16 cellular contexts compared by ENCODE assay signal in the genomic region with DNA sequence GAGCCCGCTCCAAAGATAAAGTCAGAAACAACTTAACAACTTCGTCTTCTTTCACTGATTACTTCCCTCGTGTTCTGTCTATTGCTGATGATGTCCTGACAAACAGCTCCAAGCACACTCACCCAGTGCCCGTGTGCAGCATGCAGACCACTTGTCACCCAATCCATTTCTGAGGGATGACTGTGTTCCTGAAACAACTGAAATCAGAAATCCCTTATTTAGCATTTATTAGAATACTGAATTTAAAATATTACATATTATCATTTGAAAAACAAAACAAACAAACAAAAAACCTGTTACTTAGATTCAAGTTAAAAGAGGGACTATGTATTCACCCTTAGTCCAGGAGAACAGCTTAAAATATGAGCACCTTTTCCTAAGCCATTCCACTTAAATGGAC.
DNase-seq lines count a peak whose midpoint lies in the region; ATAC-seq, FAIRE-seq and TF ChIP-seq lines count a peak whose summit lies in the region.
"Had no signal": no experiment of that assay in that cellular context is flagged by ENCODE, and none has a peak within 500 bp of the region (broad histone marks: within the 10 kb centered on the region; RNA-seq: fewer than 3 reads in every experiment).

No MANE protein-coding gene starts in this region.

- no peak overlapping the region for H3K4me3 ChIP-seq in HepG2 (replicated peaks in 1 of 3; ENCODE audit: insufficient read depth in 1 of 3, low read depth in 2 of 3, low read length in 3 of 3)
- no peak overlapping the region for H3K4me3 ChIP-seq in right lobe of liver
- peak overlapping the region in 1 of 59 donors; percentile 8 for H3K4me3 ChIP-seq in dorsolateral prefrontal cortex
- H3K4me3 ChIP-seq in pancreas: no peak overlapping the region
- H3K4me3 ChIP-seq in uterus: no peak overlapping the region

- no peak overlapping the region for H3K9ac ChIP-seq in HepG2 (ENCODE audit: insufficient read depth, low read depth, low read length)

- H3K79me2 ChIP-seq in HepG2 (ENCODE audit: insufficient read depth, low read length): no peaks in the 10 kb centered on the region

- intact Hi-C loops in HepG2 (cut with micrococcal nuclease; ENCODE audit: unreplicated experiment): no loop called here
- intact Hi-C loops in right lobe of liver (cut with DNase I): loop anchor here in 1 of 2 donors (10.0 kb wide), 1 partner anchor 224 kb away; a partner anchor contains a TSS
- intact Hi-C loops in dorsolateral prefrontal cortex (cut with DNase I): loop anchor here in 1 of 2 donors (2.0 kb wide), 1 partner anchor 156 kb away; no protein-coding TSS in a partner anchor
- intact Hi-C loops in pancreas (cut with DNase I): no loop called here
- intact Hi-C loops in uterus (cut with DNase I; ENCODE audit: low total_unique reads): no loop called here

- ATAC-seq in HepG2 (no peak), right lobe of liver (no peak), GM19463 (IDR thresholded peaks at IDR 0.05; ENCODE audit: unreplicated experiment) (no peak), pancreas (no peak)
- ATAC-seq: CD8-positive, alpha-beta T cell had no signal

- no peaks in the 10 kb centered on the region for H3K9me3 ChIP-seq in HepG2 (ENCODE audit: low read length)
- H3K9me3 ChIP-seq in right lobe of liver: no peaks in the 10 kb centered on the region
- H3K9me3 ChIP-seq in pancreas: no peaks in the 10 kb centered on the region
- no peaks in the 10 kb centered on the region for H3K9me3 ChIP-seq in uterus

- no TSS peak for BruUV-seq in HepG2 (replicated peaks; lab: Mats Ljungman, UMichigan)

- DNase-seq in HepG2 (ENCODE audit: low spot score) (no peak), right lobe of liver (no peak), dorsolateral prefrontal cortex (no peak), superior temporal gyrus (ENCODE audit: extremely low spot score) (peak; percentile 50), pancreas (no peak), uterus (no peak), NCI-H2171 treated with DMSO at 0.1 percent for 48 hours (lab: John Stamatoyannopoulos, UW) (no peak)
- DNase-seq: Calu3; CD8-positive, alpha-beta T cell; DMS79 treated with DMSO at 0.1 percent for 48 hours; GF-D8; H9 had no signal

- CTCF ChIA-PET in HepG2 (lab: Yijun Ruan, JAX; ENCODE audit: low intra/inter-chr PET ratio, low total read pairs): no interaction called here

- POLR2A ChIA-PET in HepG2 (lab: Yijun Ruan, JAX): no interaction called here

- no peak for TF ChIP-seq RAD21 in HepG2 (CRISPR knock-in tag; IDR thresholded peaks at IDR 0.05)

- no peak for TF ChIP-seq CTCF in HepG2 (CRISPR knock-in tag; IDR thresholded peaks at IDR 0.05)
- TF ChIP-seq CTCF in right lobe of liver (IDR thresholded peaks at IDR 0.05): no peak
- TF ChIP-seq CTCF in dorsolateral prefrontal cortex (IDR thresholded peaks at IDR 0.05 in 54 of 56, conservative IDR thresholded peaks at IDR 0.05 in 2 of 56; ENCODE audit: low read depth in 1 of 56, partially characterized antibody in 56 of 56): no peak
- no peak for TF ChIP-seq CTCF in pancreas (IDR thresholded peaks at IDR 0.05)
- TF ChIP-seq CTCF in uterus (IDR thresholded peaks at IDR 0.05): no peak

- H3K36me3 ChIP-seq in HepG2 (replicated peaks in 1 of 2; ENCODE audit: control insufficient read depth in 1 of 2, insufficient read depth in 2 of 2, low read length in 2 of 2): no peaks in the 10 kb centered on the region
- H3K36me3 ChIP-seq in right lobe of liver: no peaks in the 10 kb centered on the region
- no peaks in the 10 kb centered on the region for H3K36me3 ChIP-seq in pancreas
- no peaks in the 10 kb centered on the region for H3K36me3 ChIP-seq in uterus
- H3K36me3 ChIP-seq: BLaER1 treated with 17β-estradiol and CSF1 and Interleukin-3, amounts not matched to agents 10 nM and 100 nM had no signal

- in situ Hi-C loops in HepG2 (cut with HindIII; ENCODE audit: extremely low pct_ligation_motif_present, low pct_unique_long_range_greater_than_20kb): loop anchor here (25.0 kb wide), 1 partner anchor 922 kb away; no protein-coding TSS in a partner anchor

- peaks cover 0 to 69% of the 10 kb centered on the region in 2 experiments; a peak in 2 of 5 replicates for H3K27me3 ChIP-seq in HepG2 (ENCODE audit: control insufficient read depth in 1 of 2, insufficient read depth in 2 of 2, low read length in 2 of 2)
- no peaks in the 10 kb centered on the region for H3K27me3 ChIP-seq in right lobe of liver
- no peaks in the 10 kb centered on the region for H3K27me3 ChIP-seq in dorsolateral prefrontal cortex
- no peaks in the 10 kb centered on the region for H3K27me3 ChIP-seq in pancreas
- H3K27me3 ChIP-seq in uterus: no peaks in the 10 kb centered on the region
- H3K27me3 ChIP-seq: BLaER1 treated with 17β-estradiol and CSF1 and Interleukin-3, amounts not matched to agents 10 nM and 100 nM had no signal

- 25% methylated on average over 4 of the region's 4 CpGs for WGBS in HepG2 (ENCODE audit: low lambda C conversion rate)
- WGBS in right lobe of liver (ENCODE audit: insufficient coverage, low coverage, low lambda C conversion rate, missing lambda C conversion rate): 86% methylated on average over 4 of the region's 4 CpGs
- 76 to 84% methylated on average over 4 of the region's 4 CpGs for WGBS in pancreas, 2 donors

- TF ChIP-seq EP300 in HepG2 (IDR thresholded peaks at IDR 0.05; ENCODE audit: low read depth in 2 of 2, low read length in 2 of 2) (no peak), HepG2 (CRISPR knock-in tag; IDR thresholded peaks at IDR 0.05; ENCODE audit: borderline replicate concordance) (no peak)

- H3K27ac ChIP-seq in HepG2 (ENCODE audit: extremely low read length, insufficient read depth, low read length): no peak overlapping the region
- H3K27ac ChIP-seq in right lobe of liver: no peak overlapping the region
- H3K27ac ChIP-seq in dorsolateral prefrontal cortex: peak overlapping the region; percentile 72 to 100 (median 97)
- no peak overlapping the region for H3K27ac ChIP-seq in pancreas
- no peak overlapping the region for H3K27ac ChIP-seq in uterus
- H3K27ac ChIP-seq: 22Rv1 had no signal

- H4K20me1 ChIP-seq in HepG2 (ENCODE audit: insufficient read depth, low read length): no peaks in the 10 kb centered on the region
- H4K20me1 ChIP-seq: BLaER1 treated with 17β-estradiol and CSF1 and Interleukin-3, amounts not matched to agents 10 nM and 100 nM had no signal

- H2AFZ ChIP-seq in HepG2 (ENCODE audit: low read length): no peak overlapping the region

- TF ChIP-seq POLR2A in HepG2 (IDR thresholded peaks at IDR 0.05; ENCODE audit: insufficient read depth in 1 of 2, low read depth in 2 of 2, low read length in 2 of 2): no peak
- TF ChIP-seq POLR2A in right lobe of liver (IDR thresholded peaks at IDR 0.05): no peak
- no peak for TF ChIP-seq POLR2A in uterus (IDR thresholded peaks at IDR 0.05)

- H3K4me2 ChIP-seq in HepG2 (ENCODE audit: low read depth, low read length): no peak overlapping the region

- peaks cover 8% of the 10 kb centered on the region; the same call in 1 of the 2 replicates for H3K4me1 ChIP-seq in HepG2 (ENCODE audit: insufficient read depth, low read length)
- H3K4me1 ChIP-seq in right lobe of liver: peaks cover 0 to 4% (median 1%) of the 10 kb centered on the region in 4 donors
- H3K4me1 ChIP-seq in pancreas: no peaks in the 10 kb centered on the region
- H3K4me1 ChIP-seq in uterus: no peaks in the 10 kb centered on the region

- FAIRE-seq in HepG2 (lab: Jason Lieb, UNC) (no peak), pancreas (lab: Jason Lieb, UNC) (no peak)
- FAIRE-seq: H1 had no signal

TF ChIP-seq in HepG2, 621 proteins besides CTCF, POLR2A, EP300 and RAD21:
- TF ChIP-seq FOXA1 (IDR thresholded peaks at IDR 0.05) (no peak), FOXA1 (CRISPR knock-in tag; IDR thresholded peaks at IDR 0.05) (no peak), MAFK (conservative IDR thresholded peaks at IDR 0.05 in 1 of 2, IDR thresholded peaks at IDR 0.05 in 1 of 2; ENCODE audit: low read length in 2 of 2) (peak; percentile 53 to 56)

Comparison
In these comparisons a context has a peak if more than half of its experiments do, and no peak if none do; other contexts are left out.
1. H3K27ac ChIP-seq: peak in dorsolateral prefrontal cortex (59 of 59); none in HepG2 (single experiment), right lobe of liver (0 of 3), pancreas (0 of 4) and uterus (0 of 2).